In the genomic region with DNA sequence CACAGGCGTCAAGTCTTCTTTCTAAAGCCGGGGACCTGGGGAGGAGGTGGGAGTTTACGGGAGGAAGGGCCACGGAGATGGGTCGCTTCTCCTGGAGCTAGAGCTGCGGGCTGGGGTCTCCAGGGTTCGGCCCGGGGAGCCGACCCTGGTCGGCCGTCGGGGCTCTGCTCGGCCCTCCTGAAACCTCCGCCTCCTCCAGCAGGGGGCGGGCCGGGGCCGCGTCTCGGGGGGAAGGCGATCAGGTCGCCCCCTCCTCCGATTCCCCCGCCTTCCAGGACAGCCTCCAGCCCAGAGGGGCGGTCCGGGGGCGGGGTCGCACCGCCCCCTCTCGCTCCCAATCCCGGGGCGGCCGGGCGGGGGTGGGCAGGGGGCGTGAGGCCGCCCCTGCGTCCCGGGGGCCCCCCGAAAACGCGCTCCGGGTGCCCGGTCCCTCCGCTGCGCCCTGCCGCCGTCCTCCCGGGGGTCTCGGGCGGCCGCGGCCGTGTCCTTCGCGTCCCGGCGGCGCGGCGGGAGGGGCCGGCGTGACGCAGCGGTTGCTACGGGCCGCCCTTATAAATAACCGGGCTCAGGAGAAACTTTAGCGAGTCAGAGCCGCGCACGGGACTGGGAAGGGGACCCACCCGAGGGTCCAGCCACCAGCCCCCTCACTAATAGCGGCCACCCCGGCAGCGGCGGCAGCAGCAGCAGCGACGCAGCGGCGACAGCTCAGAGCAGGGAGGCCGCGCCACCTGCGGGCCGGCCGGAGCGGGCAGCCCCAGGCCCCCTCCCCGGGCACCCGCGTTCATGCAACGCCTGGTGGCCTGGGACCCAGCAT, we compare ENCODE assay signal across 1 cellular context.
A peak's percentile ranks its signal among the peaks of the same experiment; 100 is the strongest.
TF ChIP-seq lines count a peak whose summit lies in the region.

Gene CEBPB (plus strand): TSS at position 580 of the 814 bp plus-strand sequence. CDS start 204 bp downstream, at position 784.

TF ChIP-seq in HepG2, 621 proteins besides CTCF, POLR2A, EP300 and RAD21 (continued from another document and continues in another):
- TF ChIP-seq AFF4 (CRISPR knock-in tag; IDR thresholded peaks at IDR 0.05) (peak; percentile 89; the same call in 1 of the 2 replicates), ZNF44 (CRISPR knock-in tag; IDR thresholded peaks at IDR 0.05) (no peak), FOXK2 (IDR thresholded peaks at IDR 0.05) (no peak), ZNF839 (CRISPR knock-in tag; IDR thresholded peaks at IDR 0.05; ENCODE audit: borderline replicate concordance) (peak; percentile 23; the same call in 1 of the 2 replicates), KDM4B (CRISPR knock-in tag; IDR thresholded peaks at IDR 0.05) (peak; percentile 88), ZNF564 (CRISPR knock-in tag; IDR thresholded peaks at IDR 0.05) (peak; percentile 53), NFE2 (CRISPR knock-in tag; IDR thresholded peaks at IDR 0.05) (peak; percentile 78; the same call in 1 of the 2 replicates), KMT2B (CRISPR knock-in tag; IDR thresholded peaks at IDR 0.05) (peak; percentile 79), TBX2 (CRISPR knock-in tag; IDR thresholded peaks at IDR 0.05; ENCODE audit: borderline replicate concordance) (peak; percentile 78), ATF7 (IDR thresholded peaks at IDR 0.05) (no peak), ATF7 (CRISPR knock-in tag; IDR thresholded peaks at IDR 0.05) (no peak; the same call in 1 of the 2 replicates), MAX (IDR thresholded peaks at IDR 0.05) (peak; percentile 84), HIVEP1 (CRISPR knock-in tag; IDR thresholded peaks at IDR 0.05) (no peak), SNAPC5 (CRISPR knock-in tag; IDR thresholded peaks at IDR 0.05; ENCODE audit: borderline replicate concordance) (peak; percentile 69), ZMYM3 (CRISPR knock-in tag; IDR thresholded peaks at IDR 0.05) (no peak), ZSCAN25 (CRISPR knock-in tag; IDR thresholded peaks at IDR 0.05) (peak; percentile 74; the same call in 1 of the 2 replicates), MTF1 (CRISPR knock-in tag; IDR thresholded peaks at IDR 0.05) (peak; percentile 90; the same call in 1 of the 2 replicates), TBP (CRISPR knock-in tag; IDR thresholded peaks at IDR 0.05) (peak; percentile 29; the same call in 1 of the 2 replicates), RFX1 (IDR thresholded peaks at IDR 0.05) (peak; percentile 70), CEBPG (CRISPR knock-in tag; IDR thresholded peaks at IDR 0.05) (peak; percentile 49; the same call in 1 of the 2 replicates), ZNF891 (CRISPR knock-in tag; IDR thresholded peaks at IDR 0.05) (peak; percentile 49; the same call in 1 of the 2 replicates), ZNF607 (CRISPR knock-in tag; IDR thresholded peaks at IDR 0.05; ENCODE audit: borderline replicate concordance) (peak; percentile 54; the same call in 1 of the 2 replicates), HES4 (CRISPR knock-in tag; IDR thresholded peaks at IDR 0.05; ENCODE audit: borderline replicate concordance) (peak; percentile 66; the same call in 1 of the 2 replicates), ETS1 (CRISPR knock-in tag; IDR thresholded peaks at IDR 0.05) (0 out of 2 replicates have a peak, but pooled peaks have one; percentile 40), ZNF317 (CRISPR knock-in tag; IDR thresholded peaks at IDR 0.05) (no peak), ZNF225 (CRISPR knock-in tag; IDR thresholded peaks at IDR 0.05) (no peak; the same call in 1 of the 2 replicates), ZNF619 (CRISPR knock-in tag; IDR thresholded peaks at IDR 0.05) (no peak), ZNF761 (CRISPR knock-in tag; conservative IDR thresholded peaks at IDR 0.05) (peak; percentile 45; the same call in 1 of the 2 replicates), SPEN (CRISPR knock-in tag; IDR thresholded peaks at IDR 0.05; ENCODE audit: low read depth) (peak; percentile 22), ZNF570 (CRISPR knock-in tag; IDR thresholded peaks at IDR 0.05; ENCODE audit: borderline replicate concordance) (0 out of 2 replicates have a peak, but pooled peaks have one; percentile 8), ZNF12 (CRISPR knock-in tag; IDR thresholded peaks at IDR 0.05) (peak; percentile 90), ZNF343 (CRISPR knock-in tag; IDR thresholded peaks at IDR 0.05) (peak; percentile 13), U2AF1 (optimal IDR thresholded peaks at IDR 0.05; ENCODE audit: low read depth, low read length) (peak; percentile 88), BORCS8-MEF2B (CRISPR knock-in tag; IDR thresholded peaks at IDR 0.05) (peak; percentile 81; the same call in 1 of the 2 replicates), ZNF30 (CRISPR knock-in tag; IDR thresholded peaks at IDR 0.05) (no peak), BCL6 (CRISPR knock-in tag; IDR thresholded peaks at IDR 0.05) (peak; percentile 69), KLF15 (CRISPR knock-in tag; IDR thresholded peaks at IDR 0.05; ENCODE audit: borderline replicate concordance) (peak; percentile 82; the same call in 1 of the 2 replicates), SOX5 (CRISPR knock-in tag; IDR thresholded peaks at IDR 0.05; ENCODE audit: borderline replicate concordance) (peak; percentile 35; the same call in 1 of the 2 replicates), ZC3H13 (CRISPR knock-in tag; IDR thresholded peaks at IDR 0.05) (no peak), MAFG (CRISPR knock-in tag; IDR thresholded peaks at IDR 0.05) (0 out of 2 replicates have a peak, but pooled peaks have one; percentile 9)
- TF ChIP-seq, protein P1, sequence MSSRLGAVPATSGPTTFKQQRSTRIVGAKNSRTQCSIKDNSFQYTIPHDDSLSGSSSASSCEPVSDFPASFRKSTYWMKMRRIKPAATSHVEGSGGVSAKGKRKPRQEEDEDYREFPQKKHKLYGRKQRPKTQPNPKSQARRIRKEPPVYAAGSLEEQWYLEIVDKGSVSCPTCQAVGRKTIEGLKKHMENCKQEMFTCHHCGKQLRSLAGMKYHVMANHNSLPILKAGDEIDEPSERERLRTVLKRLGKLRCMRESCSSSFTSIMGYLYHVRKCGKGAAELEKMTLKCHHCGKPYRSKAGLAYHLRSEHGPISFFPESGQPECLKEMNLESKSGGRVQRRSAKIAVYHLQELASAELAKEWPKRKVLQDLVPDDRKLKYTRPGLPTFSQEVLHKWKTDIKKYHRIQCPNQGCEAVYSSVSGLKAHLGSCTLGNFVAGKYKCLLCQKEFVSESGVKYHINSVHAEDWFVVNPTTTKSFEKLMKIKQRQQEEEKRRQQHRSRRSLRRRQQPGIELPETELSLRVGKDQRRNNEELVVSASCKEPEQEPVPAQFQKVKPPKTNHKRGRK (CRISPR knock-in tag; IDR thresholded peaks at IDR 0.05): 0 out of 2 replicates have a peak, but pooled peaks have one; percentile 33
- TF ChIP-seq, protein P2, sequence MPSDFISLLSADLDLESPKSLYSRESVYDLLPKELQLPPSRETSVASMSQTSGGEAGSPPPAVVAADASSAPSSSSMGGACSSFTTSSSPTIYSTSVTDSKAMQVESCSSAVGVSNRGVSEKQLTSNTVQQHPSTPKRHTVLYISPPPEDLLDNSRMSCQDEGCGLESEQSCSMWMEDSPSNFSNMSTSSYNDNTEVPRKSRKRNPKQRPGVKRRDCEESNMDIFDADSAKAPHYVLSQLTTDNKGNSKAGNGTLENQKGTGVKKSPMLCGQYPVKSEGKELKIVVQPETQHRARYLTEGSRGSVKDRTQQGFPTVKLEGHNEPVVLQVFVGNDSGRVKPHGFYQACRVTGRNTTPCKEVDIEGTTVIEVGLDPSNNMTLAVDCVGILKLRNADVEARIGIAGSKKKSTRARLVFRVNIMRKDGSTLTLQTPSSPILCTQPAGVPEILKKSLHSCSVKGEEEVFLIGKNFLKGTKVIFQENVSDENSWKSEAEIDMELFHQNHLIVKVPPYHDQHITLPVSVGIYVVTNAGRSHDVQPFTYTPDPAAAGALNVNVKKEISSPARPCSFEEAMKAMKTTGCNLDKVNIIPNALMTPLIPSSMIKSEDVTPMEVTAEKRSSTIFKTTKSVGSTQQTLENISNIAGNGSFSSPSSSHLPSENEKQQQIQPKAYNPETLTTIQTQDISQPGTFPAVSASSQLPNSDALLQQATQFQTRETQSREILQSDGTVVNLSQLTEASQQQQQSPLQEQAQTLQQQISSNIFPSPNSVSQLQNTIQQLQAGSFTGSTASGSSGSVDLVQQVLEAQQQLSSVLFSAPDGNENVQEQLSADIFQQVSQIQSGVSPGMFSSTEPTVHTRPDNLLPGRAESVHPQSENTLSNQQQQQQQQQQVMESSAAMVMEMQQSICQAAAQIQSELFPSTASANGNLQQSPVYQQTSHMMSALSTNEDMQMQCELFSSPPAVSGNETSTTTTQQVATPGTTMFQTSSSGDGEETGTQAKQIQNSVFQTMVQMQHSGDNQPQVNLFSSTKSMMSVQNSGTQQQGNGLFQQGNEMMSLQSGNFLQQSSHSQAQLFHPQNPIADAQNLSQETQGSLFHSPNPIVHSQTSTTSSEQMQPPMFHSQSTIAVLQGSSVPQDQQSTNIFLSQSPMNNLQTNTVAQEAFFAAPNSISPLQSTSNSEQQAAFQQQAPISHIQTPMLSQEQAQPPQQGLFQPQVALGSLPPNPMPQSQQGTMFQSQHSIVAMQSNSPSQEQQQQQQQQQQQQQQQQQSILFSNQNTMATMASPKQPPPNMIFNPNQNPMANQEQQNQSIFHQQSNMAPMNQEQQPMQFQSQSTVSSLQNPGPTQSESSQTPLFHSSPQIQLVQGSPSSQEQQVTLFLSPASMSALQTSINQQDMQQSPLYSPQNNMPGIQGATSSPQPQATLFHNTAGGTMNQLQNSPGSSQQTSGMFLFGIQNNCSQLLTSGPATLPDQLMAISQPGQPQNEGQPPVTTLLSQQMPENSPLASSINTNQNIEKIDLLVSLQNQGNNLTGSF (CRISPR knock-in tag; IDR thresholded peaks at IDR 0.05): peak; percentile 90
- TF ChIP-seq, protein P3, sequence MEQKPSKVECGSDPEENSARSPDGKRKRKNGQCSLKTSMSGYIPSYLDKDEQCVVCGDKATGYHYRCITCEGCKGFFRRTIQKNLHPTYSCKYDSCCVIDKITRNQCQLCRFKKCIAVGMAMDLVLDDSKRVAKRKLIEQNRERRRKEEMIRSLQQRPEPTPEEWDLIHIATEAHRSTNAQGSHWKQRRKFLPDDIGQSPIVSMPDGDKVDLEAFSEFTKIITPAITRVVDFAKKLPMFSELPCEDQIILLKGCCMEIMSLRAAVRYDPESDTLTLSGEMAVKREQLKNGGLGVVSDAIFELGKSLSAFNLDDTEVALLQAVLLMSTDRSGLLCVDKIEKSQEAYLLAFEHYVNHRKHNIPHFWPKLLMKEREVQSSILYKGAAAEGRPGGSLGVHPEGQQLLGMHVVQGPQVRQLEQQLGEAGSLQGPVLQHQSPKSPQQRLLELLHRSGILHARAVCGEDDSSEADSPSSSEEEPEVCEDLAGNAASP (CRISPR knock-in tag; IDR thresholded peaks at IDR 0.05; ENCODE audit: borderline replicate concordance): peak; percentile 78; the same call in 1 of the 2 replicates
- TF ChIP-seq, protein P4, sequence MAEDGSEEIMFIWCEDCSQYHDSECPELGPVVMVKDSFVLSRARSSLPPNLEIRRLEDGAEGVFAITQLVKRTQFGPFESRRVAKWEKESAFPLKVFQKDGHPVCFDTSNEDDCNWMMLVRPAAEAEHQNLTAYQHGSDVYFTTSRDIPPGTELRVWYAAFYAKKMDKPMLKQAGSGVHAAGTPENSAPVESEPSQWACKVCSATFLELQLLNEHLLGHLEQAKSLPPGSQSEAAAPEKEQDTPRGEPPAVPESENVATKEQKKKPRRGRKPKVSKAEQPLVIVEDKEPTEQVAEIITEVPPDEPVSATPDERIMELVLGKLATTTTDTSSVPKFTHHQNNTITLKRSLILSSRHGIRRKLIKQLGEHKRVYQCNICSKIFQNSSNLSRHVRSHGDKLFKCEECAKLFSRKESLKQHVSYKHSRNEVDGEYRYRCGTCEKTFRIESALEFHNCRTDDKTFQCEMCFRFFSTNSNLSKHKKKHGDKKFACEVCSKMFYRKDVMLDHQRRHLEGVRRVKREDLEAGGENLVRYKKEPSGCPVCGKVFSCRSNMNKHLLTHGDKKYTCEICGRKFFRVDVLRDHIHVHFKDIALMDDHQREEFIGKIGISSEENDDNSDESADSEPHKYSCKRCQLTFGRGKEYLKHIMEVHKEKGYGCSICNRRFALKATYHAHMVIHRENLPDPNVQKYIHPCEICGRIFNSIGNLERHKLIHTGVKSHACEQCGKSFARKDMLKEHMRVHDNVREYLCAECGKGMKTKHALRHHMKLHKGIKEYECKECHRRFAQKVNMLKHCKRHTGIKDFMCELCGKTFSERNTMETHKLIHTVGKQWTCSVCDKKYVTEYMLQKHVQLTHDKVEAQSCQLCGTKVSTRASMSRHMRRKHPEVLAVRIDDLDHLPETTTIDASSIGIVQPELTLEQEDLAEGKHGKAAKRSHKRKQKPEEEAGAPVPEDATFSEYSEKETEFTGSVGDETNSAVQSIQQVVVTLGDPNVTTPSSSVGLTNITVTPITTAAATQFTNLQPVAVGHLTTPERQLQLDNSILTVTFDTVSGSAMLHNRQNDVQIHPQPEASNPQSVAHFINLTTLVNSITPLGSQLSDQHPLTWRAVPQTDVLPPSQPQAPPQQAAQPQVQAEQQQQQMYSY (CRISPR knock-in tag; IDR thresholded peaks at IDR 0.05): 0 out of 2 replicates have a peak, but pooled peaks have one; percentile 64
